In the genomic region with DNA sequence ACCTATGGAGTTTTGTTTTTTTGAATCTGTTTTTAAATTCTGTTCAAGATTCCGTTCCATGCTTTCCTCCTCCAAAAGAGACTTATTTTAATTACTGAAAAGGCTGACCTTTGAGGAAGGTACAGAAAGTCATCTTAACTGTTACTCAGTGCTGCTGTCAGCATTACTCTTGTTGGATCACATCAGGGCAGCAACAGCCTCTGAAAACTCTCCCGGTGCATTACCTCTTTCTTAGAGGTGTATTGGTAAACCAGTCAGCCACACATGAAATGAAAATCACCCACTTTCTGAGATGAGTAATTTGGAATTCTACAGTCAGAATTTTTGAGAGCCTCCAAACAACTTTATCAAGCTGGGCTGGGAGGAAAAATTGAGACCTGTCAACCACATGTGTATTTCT, we compare ENCODE assay signal across 27 cellular contexts.
DNase-seq lines count a peak whose midpoint lies in the region; ATAC-seq and FAIRE-seq lines count a peak whose summit lies in the region.
"Had no signal": no experiment of that assay in that cellular context is flagged by ENCODE, and none has a peak within 500 bp of the region (broad histone marks: within the 10 kb centered on the region; RNA-seq: fewer than 3 reads in every experiment).

No MANE protein-coding gene starts in this region.

- H3K36me3 Mint-ChIP-seq in activated CD4-positive, alpha-beta T cell treated with anti-CD3 and anti-CD28 coated beads for 36 hours (ENCODE audit: low read depth) = peaks cover 9% of the 10 kb centered on the region
- peaks cover 0 to 5% of the 10 kb centered on the region in 2 donors for H3K36me3 Mint-ChIP-seq in activated naive CD4-positive, alpha-beta T cell treated with anti-CD3 and anti-CD28 coated beads, Interleukin-2, amount 50 U/mL, for 72 hours
- peaks cover 25% of the 10 kb centered on the region for H3K36me3 Mint-ChIP-seq in stimulated activated effector memory CD8-positive, alpha-beta T cell treated with anti-CD3 and anti-CD28 coated beads, Interleukin-12 subunit alpha, Interleukin-12 subunit beta, amount 100 ng/mL, for 72 hours

- peaks cover 7 to 13% of the 10 kb centered on the region in 2 donors for H3K4me1 ChIP-seq in small intestine (ENCODE audit: control insufficient read depth in 2 of 2, insufficient read depth in 1 of 2, low read depth in 1 of 2, low read length in 1 of 2)

- POLR2A ChIA-PET in activated CD4-positive, alpha-beta T cell treated with anti-CD3 and anti-CD28 coated beads for 36 hours (lab: Charles Lee) = no interaction called here

- CTCF ChIA-PET in activated CD4-positive, alpha-beta T cell treated with anti-CD3 and anti-CD28 coated beads for 36 hours (lab: Charles Lee) = interaction anchor here (0.5 to 3.1 kb wide), 5 partner anchors 150 to 604 kb away, joined by 3 to 13 read pairs (median 4); no protein-coding TSS in a partner anchor

- H3K27ac ChIP-seq in SK-N-MC (0 out of 2 replicates have a peak overlapping the region, but pooled peaks have one; percentile 9), small intestine (ENCODE audit: low read depth in 1 of 2, low read length in 1 of 2) (no peak overlapping the region)
- H3K27ac ChIP-seq: 22Rv1; BLaER1 treated with 17β-estradiol and CSF1 and Interleukin-3, amounts not matched to agents 10 nM and 100 nM; RWPE1 had no signal

- no peaks in the 10 kb centered on the region for H3K27me3 ChIP-seq in small intestine (ENCODE audit: control insufficient read depth in 2 of 2, insufficient read depth in 2 of 2, low read length in 2 of 2)
- H3K27me3 ChIP-seq: BLaER1 treated with 17β-estradiol and CSF1 and Interleukin-3, amounts not matched to agents 10 nM and 100 nM had no signal

- no peaks in the 10 kb centered on the region for H3K9me3 Mint-ChIP-seq in activated CD4-positive, alpha-beta T cell treated with anti-CD3 and anti-CD28 coated beads for 36 hours (ENCODE audit: low read depth)
- no peaks in the 10 kb centered on the region for H3K9me3 Mint-ChIP-seq in activated naive CD4-positive, alpha-beta T cell treated with anti-CD3 and anti-CD28 coated beads, Interleukin-2, amount 50 U/mL, for 72 hours
- no peaks in the 10 kb centered on the region for H3K9me3 Mint-ChIP-seq in stimulated activated effector memory CD8-positive, alpha-beta T cell treated with anti-CD3 and anti-CD28 coated beads, Interleukin-12 subunit alpha, Interleukin-12 subunit beta, amount 100 ng/mL, for 72 hours
- H3K9me3 Mint-ChIP-seq: CD4-positive, alpha-beta memory T cell; IgD-negative memory B cell had no signal

- H3K9me3 ChIP-seq in SK-N-MC (ENCODE audit: low read depth, low read length) (no peaks in the 10 kb centered on the region), small intestine (ENCODE audit: control insufficient read depth, low read depth) (no peaks in the 10 kb centered on the region)
- H3K9me3 ChIP-seq: BLaER1 treated with 17β-estradiol and CSF1 and Interleukin-3, amounts not matched to agents 10 nM and 100 nM had no signal

- H3K4me3 ChIP-seq in SK-N-MC (no peak overlapping the region), small intestine (ENCODE audit: low read depth in 1 of 2, low read length in 2 of 2) (no peak overlapping the region)
- H3K4me3 ChIP-seq: BLaER1 treated with 17β-estradiol and CSF1 and Interleukin-3, amounts not matched to agents 10 nM and 100 nM had no signal

- WGBS in small intestine, 3 donors = 87 to 92% (median 88%) methylated on average over 2 of the region's 2 CpGs

- FAIRE-seq in small intestine (lab: Jason Lieb, UNC) = no peak

- peak; percentile 35 for DNase-seq in activated CD4-positive, alpha-beta T cell treated with anti-CD3 and anti-CD28 coated beads for 36 hours
- DNase-seq in activated CD4-positive, alpha-beta T cell treated with anti-CD3 and anti-CD28 coated beads for 4 hours = no peak
- no peak for DNase-seq in activated naive CD4-positive, alpha-beta T cell treated with anti-CD3 and anti-CD28 coated beads, Interleukin-2, amount 50 U/mL, for 72 hours (ENCODE audit: low spot score in 2 of 2)
- no peak for DNase-seq in activated naive CD4-positive, alpha-beta T cell treated with Interleukin-2 at 50 U/mL for 16 hours
- DNase-seq in SK-N-MC (ENCODE audit: low read depth, low spot score) (no peak), COR-L47 (lab: John Stamatoyannopoulos, UW) (no peak), small intestine (no peak)
- no peak for DNase-seq in stimulated activated effector memory CD8-positive, alpha-beta T cell treated with anti-CD3 and anti-CD28 coated beads, Interleukin-12 subunit alpha, Interleukin-12 subunit beta, amount 100 ng/mL, for 72 hours (ENCODE audit: low spot score in 2 of 2)
- DNase-seq: Calu3; CD4-positive, alpha-beta memory T cell; DMS153; GDM1; GOT3; Karpas-422; MV-4-11; NCI-H1105 treated with DMSO at 0.1 percent for 48 hours; NCI-H2029 treated with DMSO at 0.1 percent for 48 hours; NCI-H226; NCI-H510A treated with DMSO at 0.1 percent for 48 hours; NCI-H748 treated with DMSO at 0.1 percent for 48 hours; NK-92 treated with Interleukin-12 subunit alpha and Interleukin-12 subunit beta, amount 100 ng/mL, for 24 hours; SHP77 treated with DMSO at 0.1 percent for 48 hours had no signal

- H3K27me3 Mint-ChIP-seq in activated CD4-positive, alpha-beta T cell treated with anti-CD3 and anti-CD28 coated beads for 36 hours = no peaks in the 10 kb centered on the region
- H3K27me3 Mint-ChIP-seq: CD4-positive, alpha-beta memory T cell; IgD-negative memory B cell had no signal

- H3K4me3 Mint-ChIP-seq in activated CD4-positive, alpha-beta T cell treated with anti-CD3 and anti-CD28 coated beads for 36 hours = no peak overlapping the region
- no peak overlapping the region for H3K4me3 Mint-ChIP-seq in stimulated activated effector memory CD8-positive, alpha-beta T cell treated with anti-CD3 and anti-CD28 coated beads, Interleukin-12 subunit alpha, Interleukin-12 subunit beta, amount 100 ng/mL, for 72 hours
- H3K4me3 Mint-ChIP-seq: IgD-negative memory B cell had no signal

- ATAC-seq in activated CD4-positive, alpha-beta T cell treated with anti-CD3 and anti-CD28 coated beads for 36 hours = peak; percentile 50
- ATAC-seq in activated naive CD4-positive, alpha-beta T cell treated with anti-CD3 and anti-CD28 coated beads, Interleukin-2, amount 50 U/mL, for 72 hours = peak; percentile 30 to 48
- ATAC-seq in stimulated activated effector memory CD8-positive, alpha-beta T cell treated with anti-CD3 and anti-CD28 coated beads, Interleukin-12 subunit alpha, Interleukin-12 subunit beta, amount 100 ng/mL, for 72 hours = peak; percentile 56
- ATAC-seq: HCT116 had no signal

- H3K36me3 ChIP-seq in SK-N-MC (ENCODE audit: insufficient read depth, low read length) (no peaks in the 10 kb centered on the region), small intestine (ENCODE audit: control insufficient read depth in 2 of 2, insufficient read depth in 2 of 2, low read length in 2 of 2) (peaks cover 0 to 2% of the 10 kb centered on the region in 2 donors)

- H3K9ac ChIP-seq in SK-N-MC (ENCODE audit: insufficient read length) = no peak overlapping the region
- H3K9ac ChIP-seq: BLaER1 treated with 17β-estradiol and CSF1 and Interleukin-3, amounts not matched to agents 10 nM and 100 nM had no signal

- intact Hi-C loops in activated CD4-positive, alpha-beta T cell treated with anti-CD3 and anti-CD28 coated beads for 36 hours (cut with DNase I, micrococcal nuclease) = loop anchor here (5.0 kb wide), 4 partner anchors 279 to 464 kb away; partner anchors contain the start of gene TMEM158 (in 1 of the 2)

- peaks cover 13% of the 10 kb centered on the region for H3K4me1 Mint-ChIP-seq in activated CD4-positive, alpha-beta T cell treated with anti-CD3 and anti-CD28 coated beads for 36 hours
- H3K4me1 Mint-ChIP-seq in stimulated activated effector memory CD8-positive, alpha-beta T cell treated with anti-CD3 and anti-CD28 coated beads, Interleukin-12 subunit alpha, Interleukin-12 subunit beta, amount 100 ng/mL, for 72 hours = no peaks in the 10 kb centered on the region
- H3K4me1 Mint-ChIP-seq: IgD-negative memory B cell had no signal

- no peak overlapping the region for H3K27ac Mint-ChIP-seq in activated CD4-positive, alpha-beta T cell treated with anti-CD3 and anti-CD28 coated beads for 36 hours
- H3K27ac Mint-ChIP-seq in activated naive CD4-positive, alpha-beta T cell treated with anti-CD3 and anti-CD28 coated beads, Interleukin-2, amount 50 U/mL, for 72 hours = no peak overlapping the region
- no peak overlapping the region for H3K27ac Mint-ChIP-seq in stimulated activated effector memory CD8-positive, alpha-beta T cell treated with anti-CD3 and anti-CD28 coated beads, Interleukin-12 subunit alpha, Interleukin-12 subunit beta, amount 100 ng/mL, for 72 hours
